Comparison of ENCODE assay signal across 18 cellular contexts in genomic region chr7:19069842-19070241, GRCh38. TPM values are rescaled to one million over a fixed set of nuclear protein-coding genes. Genes with fewer than 3 reads are reported as not detected.
DNase-seq lines count a peak whose midpoint lies in the region; TF ChIP-seq lines count a peak whose summit lies in the region.
"Had no signal": no experiment of that assay in that cellular context is flagged by ENCODE, and none has a peak within 500 bp of the region (broad histone marks: within the 10 kb centered on the region; RNA-seq: fewer than 3 reads in every experiment).

No MANE protein-coding gene starts in this region.

- TF ChIP-seq CTCF in AG09309 (IDR thresholded peaks at IDR 0.05; ENCODE audit: control insufficient read depth, insufficient read depth, low read depth, low read length, missing control alignments), result peak; percentile 27

- DNase-seq in AG09309 (ENCODE audit: low read depth) (no peak), HT1080 (ENCODE audit: low read depth) (peak; percentile 24), amniotic epithelial cell (ENCODE audit: low read depth) (peak; percentile 27), iPS-NIHi11 (ENCODE audit: low spot score) (peak; percentile 10), T1000 (lab: John Stamatoyannopoulos, UW) (no peak), C1 segment of cervical spinal cord (lab: John Stamatoyannopoulos, UW) (no peak)
- DNase-seq in activated effector memory CD4-positive, alpha-beta T cell treated with Interleukin-2 at 50 U/mL for 16 hours, result no peak
- no peak for DNase-seq in stimulated activated CD8-positive, alpha-beta memory T cell treated with anti-CD3 and anti-CD28 coated beads, Interleukin-4, amount 100 ng/mL, for 48 hours
- DNase-seq: activated effector memory CD4-positive, alpha-beta T cell treated with anti-CD3 and anti-CD28 coated beads, Interleukin-2, amount 50 U/mL, for 16 hours; amygdala; immature natural killer cell; NCI-H2081 treated with DMSO at 0.1 percent for 48 hours; NCI-H526; WERI-Rb-1 had no signal

- no peak overlapping the region for H3K4me3 ChIP-seq in AG09309 (ENCODE audit: control insufficient read depth, low read depth, low read length)
- H3K4me3 ChIP-seq: vagina had no signal

RNA-seq across cellular contexts. Expression of gene TWIST1, which starts 47.6 kb away (rescaled TPM):
- total RNA-seq in HT1080 (2014; rRNA removed; shearing (Covaris generic)), result 19.1 and 19.3 TPM in 2 replicates
- 11.5 and 13.9 TPM in 2 replicates for polyA plus RNA-seq in HT1080 (2015; cell fraction: cytosol; rRNA removed)
- 7.9 and 10.4 TPM in 2 replicates for polyA plus RNA-seq in HT1080 (2015; cell fraction: nucleus; rRNA removed)
- total RNA-seq: HepG2; lung microvascular endothelial cell; natural killer cell treated with Interleukin-12 subunit alpha and Interleukin-12 subunit beta and Interleukin-15 and Interleukin-18, amount 100 ng/mL, for 72 hours had no signal
- polyA plus RNA-seq: HepG2, immature natural killer cell had no signal

Comparison
In these comparisons a context has a peak if more than half of its experiments do, and no peak if none do; other contexts are left out.
1. DNase-seq: peak in HT1080 (single experiment), amniotic epithelial cell (single experiment) and iPS-NIHi11 (single experiment); none in AG09309 (single experiment), activated effector memory CD4-positive, alpha-beta T cell treated with Interleukin-2 at 50 U/mL for 16 hours (single experiment), T1000 (single experiment), stimulated activated CD8-positive, alpha-beta memory T cell treated with anti-CD3 and anti-CD28 coated beads, Interleukin-4, amount 100 ng/mL, for 48 hours (single experiment) and C1 segment of cervical spinal cord (0 of 14).